Comparison of ENCODE assay signal across 1 cellular context in genomic region chr17:46774108-46774737, GRCh38.
TF ChIP-seq lines count a peak whose summit lies in the region.

No MANE protein-coding gene starts in this region.

TF ChIP-seq in GM23338, 12 proteins besides CTCF, POLR2A, EP300 and RAD21:
- TF ChIP-seq EZH2phosphoT487 (IDR thresholded peaks at IDR 0.05; ENCODE audit: unreplicated experiment) = no peak
- no peak for TF ChIP-seq ETS1 (IDR thresholded peaks at IDR 0.05)
- no peak for TF ChIP-seq NANOG (IDR thresholded peaks at IDR 0.05; ENCODE audit: borderline replicate concordance)
- TF ChIP-seq REST (IDR thresholded peaks at IDR 0.05; ENCODE audit: unreplicated experiment) = no peak
- no peak for TF ChIP-seq POLR2AphosphoS5 (IDR thresholded peaks at IDR 0.05; ENCODE audit: low read depth)
- no peak for TF ChIP-seq ZNF114 (CRISPR knock-in tag; IDR thresholded peaks at IDR 0.05)
- no peak for TF ChIP-seq CREB1 (CRISPR knock-in tag; IDR thresholded peaks at IDR 0.05; ENCODE audit: low read depth)
- TF ChIP-seq ZNF331 (CRISPR knock-in tag; IDR thresholded peaks at IDR 0.05; ENCODE audit: low read depth) = no peak
- TF ChIP-seq STAT1 (IDR thresholded peaks at IDR 0.05; ENCODE audit: unreplicated experiment) = no peak
TF ChIP-seq in GM23338: peak in this region for 0.
